Comparison of ENCODE assay signal across 2 cellular contexts in the genomic region with DNA sequence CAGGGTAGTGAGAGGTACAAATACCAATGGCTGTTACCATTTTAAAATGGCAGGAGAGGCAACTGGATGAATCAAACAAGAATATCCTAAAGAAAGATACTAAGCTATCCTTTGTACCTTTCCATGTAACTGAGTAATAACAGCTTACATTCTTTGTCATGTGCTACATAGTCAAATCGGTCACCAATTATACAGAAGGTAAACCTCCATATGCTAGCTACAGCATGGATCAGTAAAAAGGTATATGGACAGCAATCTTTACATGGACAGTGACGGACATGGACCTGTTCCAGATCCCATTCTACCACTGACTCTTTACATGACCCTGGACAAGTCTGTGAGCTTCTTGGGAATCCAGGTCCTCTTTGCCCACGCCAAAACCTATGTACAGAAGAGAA.
A peak's percentile ranks its signal among the peaks of the same experiment; 100 is the strongest.
TF ChIP-seq lines count a peak whose summit lies in the region.

No MANE protein-coding gene starts in this region.

TF ChIP-seq in HEK293, 187 proteins besides CTCF, POLR2A, EP300 and RAD21:
- TF ChIP-seq ZNF133 (tag by site-specific recombination; IDR thresholded peaks at IDR 0.05), result peak; percentile 92
- TF ChIP-seq ZNF169 (tag by site-specific recombination; IDR thresholded peaks at IDR 0.05), result no peak

TF ChIP-seq in K562, 482 proteins besides CTCF, POLR2A, EP300 and RAD21:
- TF ChIP-seq, protein P1, sequence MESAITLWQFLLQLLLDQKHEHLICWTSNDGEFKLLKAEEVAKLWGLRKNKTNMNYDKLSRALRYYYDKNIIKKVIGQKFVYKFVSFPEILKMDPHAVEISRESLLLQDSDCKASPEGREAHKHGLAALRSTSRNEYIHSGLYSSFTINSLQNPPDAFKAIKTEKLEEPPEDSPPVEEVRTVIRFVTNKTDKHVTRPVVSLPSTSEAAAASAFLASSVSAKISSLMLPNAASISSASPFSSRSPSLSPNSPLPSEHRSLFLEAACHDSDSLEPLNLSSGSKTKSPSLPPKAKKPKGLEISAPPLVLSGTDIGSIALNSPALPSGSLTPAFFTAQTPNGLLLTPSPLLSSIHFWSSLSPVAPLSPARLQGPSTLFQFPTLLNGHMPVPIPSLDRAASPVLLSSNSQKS (CRISPR knock-in tag; IDR thresholded peaks at IDR 0.05), result no peak
- TF ChIP-seq TCF3 (CRISPR knock-in tag; IDR thresholded peaks at IDR 0.05) (no peak), BRCA1 (IDR thresholded peaks at IDR 0.05) (no peak), BRCA1 (CRISPR knock-in tag; IDR thresholded peaks at IDR 0.05) (no peak), GATAD2B (IDR thresholded peaks at IDR 0.05; ENCODE audit: borderline replicate concordance) (no peak), SMARCE1 (IDR thresholded peaks at IDR 0.05) (no peak), TGIF2 (CRISPR knock-in tag; IDR thresholded peaks at IDR 0.05) (no peak), NCOA6 (IDR thresholded peaks at IDR 0.05) (no peak), SMARCA4 (IDR thresholded peaks at IDR 0.05) (no peak), ZFX (CRISPR knock-in tag; IDR thresholded peaks at IDR 0.05) (no peak), LARP7 (IDR thresholded peaks at IDR 0.05) (no peak), ZKSCAN3 (CRISPR knock-in tag; IDR thresholded peaks at IDR 0.05) (no peak)
- TF ChIP-seq, protein P2, sequence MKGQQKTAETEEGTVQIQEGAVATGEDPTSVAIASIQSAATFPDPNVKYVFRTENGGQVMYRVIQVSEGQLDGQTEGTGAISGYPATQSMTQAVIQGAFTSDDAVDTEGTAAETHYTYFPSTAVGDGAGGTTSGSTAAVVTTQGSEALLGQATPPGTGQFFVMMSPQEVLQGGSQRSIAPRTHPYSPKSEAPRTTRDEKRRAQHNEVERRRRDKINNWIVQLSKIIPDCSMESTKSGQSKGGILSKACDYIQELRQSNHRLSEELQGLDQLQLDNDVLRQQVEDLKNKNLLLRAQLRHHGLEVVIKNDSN (CRISPR knock-in tag; IDR thresholded peaks at IDR 0.05), result no peak
